26 cellular contexts compared by ENCODE assay signal in the genomic region with DNA sequence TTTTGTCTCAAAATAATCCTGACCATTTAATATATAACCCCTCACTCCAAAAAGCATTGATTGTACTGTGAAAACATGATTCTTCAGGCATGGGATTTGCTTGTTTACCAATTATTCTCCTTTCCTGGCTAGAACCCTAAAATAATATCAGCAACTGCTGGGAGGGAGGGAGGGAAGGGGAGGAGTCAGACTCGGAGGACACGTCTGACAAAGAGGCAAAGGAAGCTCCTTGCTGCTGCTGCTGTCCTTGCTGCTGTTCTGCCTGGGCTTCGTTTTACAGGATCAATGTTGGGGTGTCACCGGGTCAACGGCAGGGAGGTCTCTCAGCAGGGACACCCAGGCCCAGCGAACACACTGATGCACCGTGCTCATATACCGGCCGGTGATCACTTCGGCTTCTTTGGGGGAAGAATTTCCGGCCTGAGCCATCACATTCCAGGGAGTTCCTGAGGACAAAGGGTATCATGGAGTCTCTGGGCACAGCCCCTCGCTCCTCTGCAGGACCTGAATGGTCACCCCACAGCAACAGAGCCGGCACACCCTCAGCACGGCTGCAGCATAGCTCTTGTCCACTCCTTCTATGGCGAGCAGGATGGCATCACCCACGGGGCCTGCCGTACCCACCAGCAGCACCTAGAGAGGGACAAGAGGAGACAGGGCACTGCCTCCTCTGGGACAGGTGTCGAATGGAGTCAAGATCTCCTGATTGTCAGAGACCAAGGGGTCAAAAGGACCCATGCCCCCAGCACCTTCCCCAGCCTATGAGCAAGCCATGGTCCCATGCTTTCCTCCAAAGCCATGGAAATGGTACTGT. TPM values are rescaled to one million over a fixed set of nuclear protein-coding genes. Genes with fewer than 3 reads are reported as not detected.
A peak's percentile ranks its signal among the peaks of the same experiment; 100 is the strongest.
DNase-seq lines count a peak whose midpoint lies in the region; ATAC-seq, FAIRE-seq and TF ChIP-seq lines count a peak whose summit lies in the region.
"Had no signal": no experiment of that assay in that cellular context is flagged by ENCODE, and none has a peak within 500 bp of the region (broad histone marks: within the 10 kb centered on the region; RNA-seq: fewer than 3 reads in every experiment).

No MANE protein-coding gene starts in this region.

- H3K79me2 ChIP-seq in SK-N-SH (ENCODE audit: insufficient read depth) (no peaks in the 10 kb centered on the region), H1 (ENCODE audit: control insufficient read depth in 1 of 2, insufficient read depth in 2 of 2, low read length in 2 of 2) (no peaks in the 10 kb centered on the region)

- H3K27me3 ChIP-seq in SK-N-SH (ENCODE audit: insufficient read depth) (no peaks in the 10 kb centered on the region), H1 (replicated peaks in 1 of 4; ENCODE audit: control insufficient read depth in 3 of 4, extremely low read depth in 1 of 4, insufficient read depth in 3 of 4, low read length in 3 of 4) (no peaks in the 10 kb centered on the region; a peak in 1 of 7 replicates)
- H3K27me3 ChIP-seq: BE2C had no signal

- H3K18ac ChIP-seq in H1 (ENCODE audit: extremely low read depth, low read length): no peak overlapping the region

- peaks cover 0 to 6% of the 10 kb centered on the region in 2 experiments; a peak in 1 of 4 replicates for H3K4me1 ChIP-seq in SK-N-SH (ENCODE audit: control insufficient read depth in 1 of 2, insufficient read depth in 2 of 2, low read depth in 1 of 2, low read length in 1 of 2)
- peaks cover 0 to 7% (median 0%) of the 10 kb centered on the region in 4 experiments; a peak in 2 of 7 replicates for H3K4me1 ChIP-seq in H1 (replicated peaks in 1 of 4; ENCODE audit: control insufficient read depth in 3 of 4, insufficient read depth in 4 of 4, low read length in 3 of 4)
- H3K4me1 ChIP-seq: BE2C, HAP-1, SJSA1 had no signal

- no peak overlapping the region for H2BK120ac ChIP-seq in H1 (replicated peaks; ENCODE audit: low read depth, low read length)

- H4K5ac ChIP-seq in H1 (ENCODE audit: insufficient read length, low read depth, low read length): no peak overlapping the region

- no peak for TF ChIP-seq CTCF in SK-N-SH (IDR thresholded peaks at IDR 0.05)
- TF ChIP-seq CTCF in H1 (IDR thresholded peaks at IDR 0.05; ENCODE audit: control extremely low read depth in 1 of 3, insufficient read depth in 1 of 3, low read depth in 1 of 3, low read length in 3 of 3): no peak

- no peak overlapping the region for H2BK20ac ChIP-seq in H1 (ENCODE audit: low read length)

- peak overlapping the region; percentile 39; the same call in 1 of the 2 replicates for H2BK5ac ChIP-seq in H1 (ENCODE audit: low read depth, low read length)

- no peaks in the 10 kb centered on the region for H3F3A ChIP-seq in SK-N-SH (replicated peaks; ENCODE audit: insufficient read depth)

- no peak overlapping the region for H3K14ac ChIP-seq in H1 (ENCODE audit: insufficient read length)

- peak overlapping the region; percentile 22 for H4K8ac ChIP-seq in H1 (ENCODE audit: extremely low read depth, insufficient read depth, low read length)

- H3K36me3 ChIP-seq in SK-N-SH (replicated peaks in 1 of 2; ENCODE audit: control insufficient read depth in 1 of 2, insufficient read depth in 2 of 2, low read length in 1 of 2) (no peaks in the 10 kb centered on the region), H1 (ENCODE audit: control insufficient read depth in 2 of 4, insufficient read depth in 4 of 4, low read length in 3 of 4) (no peaks in the 10 kb centered on the region)
- H3K36me3 ChIP-seq: BE2C, HAP-1, SJSA1 had no signal

- H3K56ac ChIP-seq in H1 (replicated peaks; ENCODE audit: insufficient read length, low read depth, low read length): no peak overlapping the region

- no peak overlapping the region for H2AFZ ChIP-seq in SK-N-SH (ENCODE audit: low read depth)
- H2AFZ ChIP-seq in H1 (ENCODE audit: low read length): peak overlapping the region; percentile 77; the same call in 1 of the 2 replicates

- H3K23ac ChIP-seq in H1 (ENCODE audit: insufficient read length): no peak overlapping the region

- TF ChIP-seq RAD21 in SK-N-SH (IDR thresholded peaks at IDR 0.05; ENCODE audit: low read length): no peak
- no peak for TF ChIP-seq RAD21 in H1 (IDR thresholded peaks at IDR 0.05 in 1 of 2, conservative IDR thresholded peaks at IDR 0.05 in 1 of 2; ENCODE audit: low read depth in 2 of 2, low read length in 2 of 2)

- FAIRE-seq in H1 (lab: Jason Lieb, UNC): no peak
- FAIRE-seq: GM12891 had no signal

- POLR2A ChIA-PET in SK-N-SH (lab: Yijun Ruan, JAX) (interaction anchor here (0.6 kb wide), 1 partner anchor 69 kb away, joined by 3 read pairs; no protein-coding TSS in a partner anchor), H1 (lab: Charles Lee; ENCODE audit: partially characterized antibody) (no interaction called here)

- peak overlapping the region; percentile 41 for H3K4ac ChIP-seq in H1 (replicated peaks; ENCODE audit: insufficient read length, low read depth, low read length)

- H3K23me2 ChIP-seq in H1 (ENCODE audit: low read depth, low read length): peaks cover 3% of the 10 kb centered on the region; the same call in 1 of the 2 replicates

- no peaks in the 10 kb centered on the region for H3K79me1 ChIP-seq in H1 (ENCODE audit: low read depth, low read length)

- H3K27ac ChIP-seq in SK-N-SH (ENCODE audit: low read depth in 2 of 2, low read length in 1 of 2): no peak overlapping the region
- H3K27ac ChIP-seq in H1 (ENCODE audit: low read depth, low read length): no peak overlapping the region
- H3K27ac ChIP-seq: SJSA1 had no signal

- no peak overlapping the region for H2BK15ac ChIP-seq in H1 (ENCODE audit: low read length)

- CTCF ChIA-PET in SK-N-SH (lab: Yijun Ruan, JAX) (no interaction called here), H1 (lab: Charles Lee; ENCODE audit: partially characterized antibody) (interaction anchor here (0.8 kb wide), 1 partner anchor 10 kb away, joined by 3 read pairs; no protein-coding TSS in a partner anchor)

- ATAC-seq in SK-N-SH treated with all-trans-retinoic acid at 6 μM for 48 hours (no peak), GM18861 (IDR thresholded peaks at IDR 0.05; ENCODE audit: unreplicated experiment) (no peak), GM21390 (IDR thresholded peaks at IDR 0.05; ENCODE audit: unreplicated experiment) (no peak)

- H3K9me3 ChIP-seq in SK-N-SH: no peaks in the 10 kb centered on the region
- H3K9me3 ChIP-seq in H1 (ENCODE audit: insufficient read depth in 2 of 2, low read depth in 1 of 2, low read length in 1 of 2): no peaks in the 10 kb centered on the region
- H3K9me3 ChIP-seq: BE2C, HAP-1, SJSA1 had no signal

- no peaks in the 10 kb centered on the region for H3K9me2 ChIP-seq in SK-N-SH

- 32% methylated on average over 7 of the region's 18 CpGs for WGBS in SK-N-SH (ENCODE audit: low lambda C conversion rate)
- 84% methylated on average over 18 of the region's 18 CpGs; no CpG with 5 or more reads in 1 of the 2 experiments for WGBS in H1 (ENCODE audit: extremely low coverage in 1 of 2, insufficient coverage in 1 of 2, insufficient read length in 1 of 2, insufficient replicate concordance in 2 of 2, low coverage in 1 of 2, low lambda C conversion rate in 2 of 2, missing lambda C conversion rate in 1 of 2), 2 experiments

- H3K4me3 ChIP-seq in SK-N-SH (ENCODE audit: low read depth in 2 of 2, low read length in 1 of 2) (no peak overlapping the region), H1 (ENCODE audit: extremely low read depth in 1 of 4, insufficient read depth in 2 of 4, low read depth in 3 of 4, low read length in 4 of 4) (no peak overlapping the region)
- H3K4me3 ChIP-seq: HAP-1, SJSA1 had no signal

- H3K4me2 ChIP-seq in SK-N-SH (no peak overlapping the region), H1 (ENCODE audit: insufficient read depth in 1 of 2, low read depth in 2 of 2, low read length in 2 of 2) (no peak overlapping the region)

- H4K91ac ChIP-seq in H1 (replicated peaks; ENCODE audit: insufficient read length, low read length): peak overlapping the region; percentile 56

- DNase-seq in SK-N-SH: peak; percentile 58
- no peak for DNase-seq in H1 (ENCODE audit: low read depth in 1 of 2, low spot score in 2 of 2)
- peak; percentile 47 for DNase-seq in mesenteric fat pad (ENCODE audit: low spot score)
- DNase-seq in NCI-H146 treated with DMSO at 0.1 percent for 48 hours (lab: John Stamatoyannopoulos, UW; ENCODE audit: unreplicated experiment): no peak
- DNase-seq: 8988T; ACHN; BE2C; CD8-positive, alpha-beta memory T cell; DMS79 treated with DMSO at 0.1 percent for 48 hours; GF-D8; HFFc6; KBM-7; MV-4-11; NCI-H1105; NCI-H1436 treated with DMSO at 0.1 percent for 48 hours; NCI-H1930; NCI-H446; NCI-H526; Right ventricle myocardium superior; RPMI8226 had no signal

- no peak overlapping the region for H2BK12ac ChIP-seq in H1 (ENCODE audit: low read depth, low read length)

- no peak for TF ChIP-seq EP300 in SK-N-SH (IDR thresholded peaks at IDR 0.05; ENCODE audit: borderline replicate concordance in 1 of 2, low read depth in 1 of 2, low read length in 1 of 2)
- no peak for TF ChIP-seq EP300 in H1 (IDR thresholded peaks at IDR 0.05; ENCODE audit: borderline replicate concordance in 1 of 2, low read depth in 2 of 2, low read length in 2 of 2)

- H2AK5ac ChIP-seq in H1 (ENCODE audit: low read depth, low read length): no peak overlapping the region

- H4K20me1 ChIP-seq in SK-N-SH (ENCODE audit: insufficient read depth): no peaks in the 10 kb centered on the region
- H4K20me1 ChIP-seq in H1 (replicated peaks in 1 of 2; ENCODE audit: control insufficient read depth in 1 of 2, insufficient read depth in 2 of 2, low read length in 2 of 2): no peaks in the 10 kb centered on the region

- no peak for TF ChIP-seq POLR2A in H1 (IDR thresholded peaks at IDR 0.05; ENCODE audit: control extremely low read depth in 1 of 2, low read depth in 2 of 2, low read length in 2 of 2)

- H3K9ac ChIP-seq in SK-N-SH: no peak overlapping the region
- no peak overlapping the region for H3K9ac ChIP-seq in H1 (replicated peaks in 1 of 4; ENCODE audit: extremely low read depth in 1 of 4, low read depth in 3 of 4, low read length in 3 of 4)

TF ChIP-seq in SK-N-SH, 30 proteins besides CTCF, POLR2A, EP300 and RAD21 (continues in another document):
- no peak for TF ChIP-seq RCOR1 (IDR thresholded peaks at IDR 0.05; ENCODE audit: low read length)

TF ChIP-seq in H1, 55 proteins besides CTCF, POLR2A, EP300 and RAD21 (continues in another document):
- peak; percentile 79 for TF ChIP-seq TEAD4 (IDR thresholded peaks at IDR 0.05; ENCODE audit: low read depth, low read length)

RNA-seq across cellular contexts. Expression of a gene that starts 27.9 kb away (rescaled TPM):
- polyA plus RNA-seq in SK-N-SH (2012; rRNA removed): 68.8 and 75.9 TPM in 2 replicates
- 69.7 and 85.3 TPM in 2 replicates for polyA plus RNA-seq in SK-N-SH (2012; cell fraction: cytosol; rRNA removed)
- polyA plus RNA-seq in SK-N-SH (2012; cell fraction: nucleus; rRNA removed): 70.9 and 88.1 TPM in 2 replicates
- 20.1 and 22.0 TPM in 2 replicates for total RNA-seq in H1 (2021; fragmentation: NEBNext Ultra II Directional; extraction: Animal tissue kit (Norgen Biotek cat#: 25700))
- 23.2 and 28.3 TPM in 2 replicates for polyA plus RNA-seq in H1 (2011; rRNA removed)
- 31.6 TPM for polyA plus RNA-seq in H1 (2011; cell fraction: cytosol; rRNA removed)
- 14.9 TPM for polyA plus RNA-seq in H1 (2011; cell fraction: nucleus; rRNA removed)
- polyA plus RNA-seq in H1 (2012, experiment 1 of 2): 20.7 to 22.9 TPM (median 21.2 TPM) in 4 replicates
- polyA plus RNA-seq in H1 (2012, experiment 2 of 2): 17.4 TPM
- polyA plus RNA-seq in H1 (2013, experiment 1 of 2): 20.8 TPM
- 18.7 TPM for polyA plus RNA-seq in H1 (2013, experiment 2 of 2)
- 2.9 and 3.3 TPM in 2 replicates for polyA minus RNA-seq in H1 (2011; rRNA and poly(A)+ RNA removed)
- polyA minus RNA-seq in H1 (2011; cell fraction: cytosol; rRNA and poly(A)+ RNA removed): 8.4 TPM
- polyA minus RNA-seq in H1 (2011; cell fraction: nucleus; rRNA and poly(A)+ RNA removed): 14.7 TPM
- total RNA-seq in mesenteric fat pad: 30.8 TPM

Comparison
In these comparisons a context has a peak if more than half of its experiments do, and no peak if none do; other contexts are left out.
1. DNase-seq: peak in SK-N-SH (single experiment) and mesenteric fat pad (single experiment); none in H1 (0 of 2) and NCI-H146 treated with DMSO at 0.1 percent for 48 hours (single experiment).